In genomic region chr18:76384861-76385680, GRCh38 we compare ENCODE assay signal across 22 cellular contexts.
A peak's percentile ranks its signal among the peaks of the same experiment; 100 is the strongest.
DNase-seq lines count a peak whose midpoint lies in the region; ATAC-seq and TF ChIP-seq lines count a peak whose summit lies in the region.
"Had no signal": no experiment of that assay in that cellular context is flagged by ENCODE, and none has a peak within 500 bp of the region (broad histone marks: within the 10 kb centered on the region; RNA-seq: fewer than 3 reads in every experiment).

No MANE protein-coding gene starts in this region.

- no peaks in the 10 kb centered on the region for H3K27me3 ChIP-seq in neural progenitor cell
- H3K27me3 ChIP-seq in suprapubic skin, result no peaks in the 10 kb centered on the region

- H3K4me1 ChIP-seq in neural progenitor cell (no peaks in the 10 kb centered on the region), suprapubic skin (peaks cover 15% of the 10 kb centered on the region)

- no peak for TF ChIP-seq POLR2A in suprapubic skin (IDR thresholded peaks at IDR 0.05)

- WGBS in suprapubic skin, result 93% methylated on average over 30 of the region's 35 CpGs

- CTCF ChIA-PET in activated CD8-positive, alpha-beta memory T cell treated with anti-CD3 and anti-CD28 coated beads, Interleukin-2, amount 10 ng/mL, durations not matched to agents 7 days and 5 days (lab: Charles Lee), result interaction anchor here (0.5 kb wide), 1 partner anchor 8 kb away, joined by 3 read pairs; no protein-coding TSS in a partner anchor

- no peak overlapping the region for H3K9ac ChIP-seq in neural progenitor cell

- no peak overlapping the region for H2AFZ ChIP-seq in neural progenitor cell (replicated peaks)
- H2AFZ ChIP-seq: PC-9 had no signal

- no peak overlapping the region for H3K4me2 ChIP-seq in neural progenitor cell
- H3K4me2 ChIP-seq: PC-9 had no signal

- H3K9me3 ChIP-seq in neural progenitor cell (ENCODE audit: low read depth), result no peaks in the 10 kb centered on the region
- H3K9me3 ChIP-seq in suprapubic skin, result no peaks in the 10 kb centered on the region

- H3K4me3 ChIP-seq in coronary artery (no peak overlapping the region), neural progenitor cell (no peak overlapping the region), suprapubic skin (no peak overlapping the region)
- H3K4me3 ChIP-seq: PC-9 had no signal

- peaks cover 69% of the 10 kb centered on the region for H4K20me1 ChIP-seq in neural progenitor cell (ENCODE audit: low read depth)

- H3F3A ChIP-seq in neural progenitor cell (ENCODE audit: low read depth), result peaks cover 3% of the 10 kb centered on the region

- H3K4me3 Mint-ChIP-seq in activated CD8-positive, alpha-beta memory T cell treated with anti-CD3 and anti-CD28 coated beads, Interleukin-2, amount 10 ng/mL, durations not matched to agents 7 days and 5 days, result no peak overlapping the region
- H3K4me3 Mint-ChIP-seq in neural progenitor cell, result no peak overlapping the region
- peak overlapping the region in 1 of 10 donors; percentile 22 for H3K4me3 Mint-ChIP-seq in naive thymus-derived CD8-positive, alpha-beta T cell
- H3K4me3 Mint-ChIP-seq: HFFc6 had no signal

- H3K27ac Mint-ChIP-seq in activated CD8-positive, alpha-beta memory T cell treated with anti-CD3 and anti-CD28 coated beads, Interleukin-2, amount 10 ng/mL, durations not matched to agents 7 days and 5 days, result no peak overlapping the region
- H3K27ac Mint-ChIP-seq in neural progenitor cell, result peak overlapping the region; percentile 16
- peak overlapping the region in 1 of 10 donors; percentile 49 for H3K27ac Mint-ChIP-seq in naive thymus-derived CD8-positive, alpha-beta T cell
- H3K27ac Mint-ChIP-seq: CD8-positive, alpha-beta memory T cell; HFFc6 had no signal

- peaks cover 39% of the 10 kb centered on the region for H3K27me3 Mint-ChIP-seq in activated CD8-positive, alpha-beta memory T cell treated with anti-CD3 and anti-CD28 coated beads, Interleukin-2, amount 10 ng/mL, durations not matched to agents 7 days and 5 days
- peaks cover 10% of the 10 kb centered on the region for H3K27me3 Mint-ChIP-seq in neural progenitor cell (ENCODE audit: insufficient read depth, low read depth)
- H3K27me3 Mint-ChIP-seq in naive thymus-derived CD8-positive, alpha-beta T cell, result no peaks in the 10 kb centered on the region

- H3K27ac ChIP-seq in coronary artery (no peak overlapping the region), neural progenitor cell (no peak overlapping the region), suprapubic skin (no peak overlapping the region)
- H3K27ac ChIP-seq: C4-2B, PC-9 had no signal

- H3K9me3 Mint-ChIP-seq in activated CD8-positive, alpha-beta memory T cell treated with anti-CD3 and anti-CD28 coated beads, Interleukin-2, amount 10 ng/mL, durations not matched to agents 7 days and 5 days (ENCODE audit: low read depth), result no peaks in the 10 kb centered on the region
- peaks cover 20% of the 10 kb centered on the region for H3K9me3 Mint-ChIP-seq in neural progenitor cell
- no peaks in the 10 kb centered on the region for H3K9me3 Mint-ChIP-seq in naive thymus-derived CD8-positive, alpha-beta T cell
- H3K9me3 Mint-ChIP-seq: CD8-positive, alpha-beta memory T cell; HFFc6 had no signal

- peak; percentile 52 for DNase-seq in activated CD8-positive, alpha-beta memory T cell treated with anti-CD3 and anti-CD28 coated beads for 24 hours
- no peak for DNase-seq in activated CD8-positive, alpha-beta memory T cell treated with anti-CD3 and anti-CD28 coated beads, Interleukin-2, amount 10 ng/mL, durations not matched to agents 7 days and 5 days
- peak; percentile 60 for DNase-seq in coronary artery (ENCODE audit: low spot score)
- DNase-seq in neural progenitor cell (ENCODE audit: low spot score), result no peak
- DNase-seq in suprapubic skin (ENCODE audit: low spot score in 2 of 2), result peak; percentile 44 to 54
- no peak for DNase-seq in activated gamma-delta T cell treated with Interleukin-2 at 50 U/mL for 16 hours
- DNase-seq in naive thymus-derived CD8-positive, alpha-beta T cell, result no peak
- DNase-seq: 8988T; Calu3; CD8-positive, alpha-beta memory T cell; DMS153; H7; HFFc6; KG1; NCI-H1092; NCI-H1436; NCI-H187 treated with DMSO at 0.1 percent for 48 hours; PC-9; RPMI8226; SHP77 treated with DMSO at 0.1 percent for 48 hours had no signal

- no peak for ATAC-seq in activated CD8-positive, alpha-beta memory T cell treated with anti-CD3 and anti-CD28 coated beads, Interleukin-2, amount 10 ng/mL, durations not matched to agents 7 days and 5 days
- ATAC-seq in HG03469 (IDR thresholded peaks at IDR 0.05; ENCODE audit: unreplicated experiment), result no peak
- no peak for ATAC-seq in naive thymus-derived CD8-positive, alpha-beta T cell

- TF ChIP-seq CTCF in coronary artery (IDR thresholded peaks at IDR 0.05), result no peak
- no peak for TF ChIP-seq CTCF in neural progenitor cell (IDR thresholded peaks at IDR 0.05)
- TF ChIP-seq CTCF in suprapubic skin (IDR thresholded peaks at IDR 0.05), result no peak

- no peaks in the 10 kb centered on the region for H3K36me3 Mint-ChIP-seq in activated CD8-positive, alpha-beta memory T cell treated with anti-CD3 and anti-CD28 coated beads, Interleukin-2, amount 10 ng/mL, durations not matched to agents 7 days and 5 days
- peaks cover 42% of the 10 kb centered on the region for H3K36me3 Mint-ChIP-seq in neural progenitor cell
- peaks cover 0 to 15% (median 5%) of the 10 kb centered on the region in 3 donors for H3K36me3 Mint-ChIP-seq in naive thymus-derived CD8-positive, alpha-beta T cell

- POLR2A ChIA-PET in naive thymus-derived CD8-positive, alpha-beta T cell (lab: Charles Lee), result no interaction called here

- no peak for TF ChIP-seq EP300 in suprapubic skin (IDR thresholded peaks at IDR 0.05)

- peaks cover 12% of the 10 kb centered on the region for H3K4me1 Mint-ChIP-seq in activated CD8-positive, alpha-beta memory T cell treated with anti-CD3 and anti-CD28 coated beads, Interleukin-2, amount 10 ng/mL, durations not matched to agents 7 days and 5 days
- H3K4me1 Mint-ChIP-seq in neural progenitor cell, result peaks cover 10% of the 10 kb centered on the region
- H3K4me1 Mint-ChIP-seq in naive thymus-derived CD8-positive, alpha-beta T cell, result peaks cover 20 to 54% (median 48%) of the 10 kb centered on the region in 4 donors

- H3K36me3 ChIP-seq in neural progenitor cell, result no peaks in the 10 kb centered on the region
- no peaks in the 10 kb centered on the region for H3K36me3 ChIP-seq in suprapubic skin

- H3K79me2 ChIP-seq in neural progenitor cell (ENCODE audit: low read depth), result peaks cover 57% of the 10 kb centered on the region

Comparison
In these comparisons a context has a peak if more than half of its experiments do, and no peak if none do; other contexts are left out.
1. DNase-seq: peak in activated CD8-positive, alpha-beta memory T cell treated with anti-CD3 and anti-CD28 coated beads for 24 hours (single experiment), coronary artery (single experiment) and suprapubic skin (2 of 2); none in activated CD8-positive, alpha-beta memory T cell treated with anti-CD3 and anti-CD28 coated beads, Interleukin-2, amount 10 ng/mL, durations not matched to agents 7 days and 5 days (single experiment), neural progenitor cell (single experiment), activated gamma-delta T cell treated with Interleukin-2 at 50 U/mL for 16 hours (single experiment) and naive thymus-derived CD8-positive, alpha-beta T cell (0 of 10).